In genomic region chr1:86356247-86356646, GRCh38 we compare ENCODE assay signal across 15 cellular contexts. TPM values are rescaled to one million over a fixed set of nuclear protein-coding genes. Genes with fewer than 3 reads are reported as not detected.
DNase-seq lines count a peak whose midpoint lies in the region; ATAC-seq and TF ChIP-seq lines count a peak whose summit lies in the region.
"Had no signal": no experiment of that assay in that cellular context is flagged by ENCODE, and none has a peak within 500 bp of the region (broad histone marks: within the 10 kb centered on the region; RNA-seq: fewer than 3 reads in every experiment).

No MANE protein-coding gene starts in this region.

- peak; percentile 34 for DNase-seq in NCI-H82 (lab: John Stamatoyannopoulos, UW)
- no peak for DNase-seq in NCI-H82 treated with DMSO at 0.1 percent for 48 hours (lab: John Stamatoyannopoulos, UW; ENCODE audit: unreplicated experiment)
- DNase-seq in osteocyte (ENCODE audit: extremely low spot score, unreplicated experiment) = no peak
- DNase-seq in activated T-cell treated with anti-CD3 and anti-CD28 coated beads for 4 hours = no peak
- no peak for DNase-seq in MG63
- DNase-seq: activated CD4-positive, alpha-beta T cell treated with anti-CD3 and anti-CD28 coated beads for 36 hours; foreskin melanocyte; occipital lobe; stomach had no signal

- H3K36me3 Mint-ChIP-seq in brain (peaks cover 50% of the 10 kb centered on the region), osteocyte (ENCODE audit: unreplicated experiment) (peaks cover 52% of the 10 kb centered on the region)

- H3K27me3 Mint-ChIP-seq in brain (peaks cover 2% of the 10 kb centered on the region), osteocyte (ENCODE audit: unreplicated experiment) (no peaks in the 10 kb centered on the region)
- H3K27me3 Mint-ChIP-seq: activated CD4-positive, alpha-beta T cell treated with anti-CD3 and anti-CD28 coated beads for 36 hours; IgD-negative memory B cell had no signal

- no peak overlapping the region for H3K4me3 Mint-ChIP-seq in brain
- no peak overlapping the region for H3K4me3 Mint-ChIP-seq in osteocyte (ENCODE audit: unreplicated experiment)
- H3K4me3 Mint-ChIP-seq: activated CD4-positive, alpha-beta T cell treated with anti-CD3 and anti-CD28 coated beads for 36 hours; IgD-negative memory B cell had no signal

- H3K27ac Mint-ChIP-seq in brain = no peak overlapping the region
- no peak overlapping the region for H3K27ac Mint-ChIP-seq in osteocyte (ENCODE audit: unreplicated experiment)
- H3K27ac Mint-ChIP-seq: activated CD4-positive, alpha-beta T cell treated with anti-CD3 and anti-CD28 coated beads for 36 hours; IgD-negative memory B cell had no signal

- peaks cover 0 to 4% (median 2%) of the 10 kb centered on the region in 5 experiments for H3K9me3 Mint-ChIP-seq in brain
- H3K9me3 Mint-ChIP-seq in osteocyte (ENCODE audit: unreplicated experiment) = no peaks in the 10 kb centered on the region

- no peaks in the 10 kb centered on the region for H3K9me3 ChIP-seq in MG63
- H3K9me3 ChIP-seq: left lung, SJSA1, stomach had no signal

- no peaks in the 10 kb centered on the region for H3K27me3 ChIP-seq in MG63
- H3K27me3 ChIP-seq: left lung, SJSA1, stomach had no signal

- no peak overlapping the region for H3K4me3 ChIP-seq in MG63
- H3K4me3 ChIP-seq: left lung, SJSA1, stomach had no signal

- peak; percentile 31; the same call in 1 of the 2 replicates for TF ChIP-seq CTCF in LNCAP (IDR thresholded peaks at IDR 0.05)
- peak; percentile 56 for TF ChIP-seq CTCF in brain (conservative IDR thresholded peaks at IDR 0.05)
- peak; percentile 27 for TF ChIP-seq CTCF in osteocyte (IDR thresholded peaks at IDR 0.05)

- H3K4me1 Mint-ChIP-seq in brain (no peaks in the 10 kb centered on the region), osteocyte (ENCODE audit: unreplicated experiment) (no peaks in the 10 kb centered on the region)
- H3K4me1 Mint-ChIP-seq: activated CD4-positive, alpha-beta T cell treated with anti-CD3 and anti-CD28 coated beads for 36 hours; IgD-negative memory B cell had no signal

- H3K36me3 ChIP-seq in MG63 = peaks cover 5% of the 10 kb centered on the region

- ATAC-seq in HG02938 (IDR thresholded peaks at IDR 0.05; ENCODE audit: unreplicated experiment) = no peak
- ATAC-seq: activated CD4-positive, alpha-beta T cell treated with anti-CD3 and anti-CD28 coated beads for 36 hours; left lung had no signal

RNA-seq across cellular contexts. Expression of gene ODF2L, which starts 39.9 kb away (rescaled TPM):
- polyA plus RNA-seq in brain (ENCODE audit: insufficient read depth, low read depth, low replicate concordance) = 5.1 TPM
- 44.6 and 50.6 TPM in 2 replicates for total RNA-seq in osteocyte
- 6.7 and 38.3 TPM in 2 replicates for total RNA-seq in MG63 (2014; rRNA removed; shearing (Covaris generic); ENCODE audit: low replicate concordance)
